Comparison of ENCODE assay signal across 9 cellular contexts in genomic region chr1:235259133-235259778, GRCh38.
DNase-seq lines count a peak whose midpoint lies in the region; ATAC-seq, FAIRE-seq and TF ChIP-seq lines count a peak whose summit lies in the region.
"Had no signal": no experiment of that assay in that cellular context is flagged by ENCODE, and none has a peak within 500 bp of the region (broad histone marks: within the 10 kb centered on the region; RNA-seq: fewer than 3 reads in every experiment).

No MANE protein-coding gene starts in this region.

- H3K27ac Mint-ChIP-seq in T-helper 17 cell (no peak overlapping the region), mesothelial cell of epicardium (no peak overlapping the region)

- H3K36me3 ChIP-seq in HepG2 (replicated peaks in 1 of 2; ENCODE audit: control insufficient read depth in 1 of 2, insufficient read depth in 2 of 2, low read length in 2 of 2) (peaks cover 6 to 20% of the 10 kb centered on the region in 2 experiments; a peak in 4 of 5 replicates), gastrocnemius medialis (no peaks in the 10 kb centered on the region)

- peaks cover 63% of the 10 kb centered on the region for H3K79me2 ChIP-seq in HepG2 (ENCODE audit: insufficient read depth, low read length)

- TF ChIP-seq CTCF in GM12865 (IDR thresholded peaks at IDR 0.05; ENCODE audit: insufficient read depth, low read depth, low read length, missing control alignments) (no peak), HepG2 (CRISPR knock-in tag; IDR thresholded peaks at IDR 0.05) (no peak), gastrocnemius medialis (IDR thresholded peaks at IDR 0.05 in 4 of 5, conservative IDR thresholded peaks at IDR 0.05 in 1 of 5) (no peak), mesothelial cell of epicardium (IDR thresholded peaks at IDR 0.05; ENCODE audit: unreplicated experiment) (no peak)

- no peaks in the 10 kb centered on the region for H3K9me3 Mint-ChIP-seq in mesothelial cell of epicardium

- intact Hi-C loops in HepG2 (cut with micrococcal nuclease; ENCODE audit: unreplicated experiment): no loop called here
- intact Hi-C loops in gastrocnemius medialis (cut with DNase I; ENCODE audit: low total_unique reads): loop anchor here (10.0 kb wide), 1 partner anchor 246 kb away; the partner anchor contains the start of gene B3GALNT2

- POLR2A ChIA-PET in HepG2 (lab: Yijun Ruan, JAX): no interaction called here

- H3K27ac ChIP-seq in HepG2 (ENCODE audit: extremely low read length, insufficient read depth, low read length) (no peak overlapping the region), gastrocnemius medialis (no peak overlapping the region)

- H3K36me3 Mint-ChIP-seq in T-helper 17 cell (ENCODE audit: low read depth) (no peaks in the 10 kb centered on the region), mesothelial cell of epicardium (no peaks in the 10 kb centered on the region)

- 0 out of 2 replicates have a peak, but pooled peaks cover 9% of the 10 kb centered on the region for H4K20me1 ChIP-seq in HepG2 (ENCODE audit: insufficient read depth, low read length)

- H3K4me3 Mint-ChIP-seq in T-helper 17 cell (peak overlapping the region; percentile 19), mesothelial cell of epicardium (no peak overlapping the region)

- TF ChIP-seq RAD21 in HepG2 (CRISPR knock-in tag; IDR thresholded peaks at IDR 0.05): no peak

- H3K9me3 ChIP-seq in T-helper 17 cell (ENCODE audit: control insufficient read depth, low read length, poor library complexity, severe bottlenecking): no peaks in the 10 kb centered on the region
- H3K9me3 ChIP-seq in HepG2 (ENCODE audit: low read length): no peaks in the 10 kb centered on the region
- H3K9me3 ChIP-seq in gastrocnemius medialis: no peaks in the 10 kb centered on the region

- DNase-seq in GM12865 (ENCODE audit: low read depth) (peak; percentile 58), H54 (ENCODE audit: insufficient read length, low spot score) (no peak), T-helper 17 cell (no peak), HepG2 (ENCODE audit: low spot score) (no peak), gastrocnemius medialis (no peak), mesothelial cell of epicardium (ENCODE audit: low spot score in 2 of 2, unreplicated experiment in 2 of 2) (no peak), HPDE6-E6E7 (ENCODE audit: extremely low spot score) (no peak)
- DNase-seq: PC-3 had no signal

- TF ChIP-seq POLR2A in H54 (IDR thresholded peaks at IDR 0.05; ENCODE audit: low read depth, low read length): no peak
- no peak for TF ChIP-seq POLR2A in HepG2 (IDR thresholded peaks at IDR 0.05; ENCODE audit: insufficient read depth in 1 of 2, low read depth in 2 of 2, low read length in 2 of 2)
- no peak for TF ChIP-seq POLR2A in gastrocnemius medialis (IDR thresholded peaks at IDR 0.05)

- CTCF ChIA-PET in HepG2 (lab: Yijun Ruan, JAX; ENCODE audit: low intra/inter-chr PET ratio, low total read pairs): no interaction called here

- no peaks in the 10 kb centered on the region for H3K27me3 ChIP-seq in HepG2 (ENCODE audit: control insufficient read depth in 1 of 2, insufficient read depth in 2 of 2, low read length in 2 of 2)
- no peaks in the 10 kb centered on the region for H3K27me3 ChIP-seq in gastrocnemius medialis

- peaks cover 32% of the 10 kb centered on the region for H3K4me1 Mint-ChIP-seq in T-helper 17 cell
- peaks cover 7% of the 10 kb centered on the region for H3K4me1 Mint-ChIP-seq in mesothelial cell of epicardium

- H2AFZ ChIP-seq in HepG2 (ENCODE audit: low read length): no peak overlapping the region

- 100% methylated on average over 1 of the region's 1 CpG for WGBS in HepG2 (ENCODE audit: low lambda C conversion rate)

- in situ Hi-C loops in HepG2 (cut with HindIII; ENCODE audit: extremely low pct_ligation_motif_present, low pct_unique_long_range_greater_than_20kb) (loop anchor here (10.0 kb wide), 1 partner anchor 66 kb away; the partner anchor contains the start of genes ARID4B and GGPS1), gastrocnemius medialis (cut with MboI; ENCODE audit: low sequenced_read_pairs in 4 of 4) (loop anchor here in 1 of 4 donors (5.0 kb wide), 1 partner anchor 158 kb away; no protein-coding TSS in a partner anchor)

- H3K4me3 ChIP-seq in GM12865 (ENCODE audit: low read depth, low read length) (no peak overlapping the region), HepG2 (replicated peaks in 1 of 3; ENCODE audit: insufficient read depth in 1 of 3, low read depth in 2 of 3, low read length in 3 of 3) (no peak overlapping the region), gastrocnemius medialis (no peak overlapping the region)

- no peak overlapping the region for H3K4me2 ChIP-seq in HepG2 (ENCODE audit: low read depth, low read length)

- no peak overlapping the region for H3K9ac ChIP-seq in HepG2 (ENCODE audit: insufficient read depth, low read depth, low read length)

- TF ChIP-seq EP300 in HepG2 (IDR thresholded peaks at IDR 0.05; ENCODE audit: low read depth in 2 of 2, low read length in 2 of 2): no peak
- no peak for TF ChIP-seq EP300 in HepG2 (CRISPR knock-in tag; IDR thresholded peaks at IDR 0.05; ENCODE audit: borderline replicate concordance)

- H3K4me1 ChIP-seq in HepG2 (ENCODE audit: insufficient read depth, low read length) (peaks cover 10% of the 10 kb centered on the region; the same call in 1 of the 2 replicates), gastrocnemius medialis (peaks cover 4 to 14% of the 10 kb centered on the region in 2 donors)

- BruUV-seq in HepG2 (replicated peaks; lab: Mats Ljungman, UMichigan): TSS peak; percentile 32

- peak; percentile 83 for FAIRE-seq in H54 (lab: Jason Lieb, UNC)
- FAIRE-seq in HepG2 (lab: Jason Lieb, UNC): no peak

- H3K27me3 Mint-ChIP-seq in T-helper 17 cell (no peaks in the 10 kb centered on the region), mesothelial cell of epicardium (ENCODE audit: low read depth) (no peaks in the 10 kb centered on the region)

- ATAC-seq in T-helper 17 cell: peak; percentile 55
- no peak for ATAC-seq in HepG2
- ATAC-seq in gastrocnemius medialis: no peak
- ATAC-seq in HG03439 (IDR thresholded peaks at IDR 0.05; ENCODE audit: unreplicated experiment): no peak
- ATAC-seq: PC-3 had no signal

TF ChIP-seq in HepG2, 621 proteins besides CTCF, POLR2A, EP300 and RAD21 (continues in another document):
- no peak for TF ChIP-seq TFE3 (CRISPR knock-in tag; IDR thresholded peaks at IDR 0.05)
- no peak for TF ChIP-seq RBAK (CRISPR knock-in tag; IDR thresholded peaks at IDR 0.05)
- no peak for TF ChIP-seq HNF1A (IDR thresholded peaks at IDR 0.05; ENCODE audit: low read depth)
- no peak for TF ChIP-seq HNF1A (CRISPR knock-in tag; IDR thresholded peaks at IDR 0.05; ENCODE audit: borderline replicate concordance)
- no peak for TF ChIP-seq ZBTB26 (CRISPR knock-in tag; IDR thresholded peaks at IDR 0.05; ENCODE audit: borderline replicate concordance)
- no peak for TF ChIP-seq SALL2 (CRISPR knock-in tag; IDR thresholded peaks at IDR 0.05)
- TF ChIP-seq ZNF672 (CRISPR knock-in tag; IDR thresholded peaks at IDR 0.05): no peak
- TF ChIP-seq RFX3 (CRISPR knock-in tag; IDR thresholded peaks at IDR 0.05): no peak
